In genomic region chr1:208252126-208252853, GRCh38 we compare ENCODE assay signal across 14 cellular contexts. TPM values are rescaled to one million over a fixed set of nuclear protein-coding genes. Genes with fewer than 3 reads are reported as not detected.
DNase-seq lines count a peak whose midpoint lies in the region; ATAC-seq, FAIRE-seq and TF ChIP-seq lines count a peak whose summit lies in the region.
"Had no signal": no experiment of that assay in that cellular context is flagged by ENCODE, and none has a peak within 500 bp of the region (broad histone marks: within the 10 kb centered on the region; RNA-seq: fewer than 3 reads in every experiment).

No MANE protein-coding gene starts in this region.

- H3K9me3 ChIP-seq in A673 (ENCODE audit: low read depth, low read length, poor library complexity, severe bottlenecking), result no peaks in the 10 kb centered on the region
- no peaks in the 10 kb centered on the region for H3K9me3 ChIP-seq in HCT116 (ENCODE audit: control insufficient read depth in 1 of 2, insufficient read depth in 1 of 2, low read depth in 1 of 2, low read length in 2 of 2)
- H3K9me3 ChIP-seq in K562 (replicated peaks; ENCODE audit: control insufficient read depth, insufficient read depth, low read depth, low read length), result no peaks in the 10 kb centered on the region
- H3K9me3 ChIP-seq in breast epithelium, result no peaks in the 10 kb centered on the region
- H3K9me3 ChIP-seq: thyroid gland had no signal

- H3K9me1 ChIP-seq in K562 (ENCODE audit: control insufficient read depth, insufficient read depth, low read length), result no peaks in the 10 kb centered on the region

- H3K4me3 ChIP-seq in A673 (ENCODE audit: low read depth, low read length, poor library complexity, severe bottlenecking) (no peak overlapping the region), HCT116 (replicated peaks in 1 of 2; ENCODE audit: low read depth in 1 of 2, low read length in 2 of 2) (no peak overlapping the region), K562 (no peak overlapping the region), breast epithelium (no peak overlapping the region)
- H3K4me3 ChIP-seq: thyroid gland had no signal

- H4K20me1 ChIP-seq in HCT116 (ENCODE audit: insufficient read depth) (no peaks in the 10 kb centered on the region), K562 (replicated peaks; ENCODE audit: control insufficient read depth, insufficient read depth, low read length) (no peaks in the 10 kb centered on the region)

- no peaks in the 10 kb centered on the region for H3K36me3 Mint-ChIP-seq in activated T-cell treated with anti-CD3 and anti-CD28 coated beads, Interleukin-2, amount 50 U/mL, for 24 hours (ENCODE audit: low read depth)
- no peaks in the 10 kb centered on the region for H3K36me3 Mint-ChIP-seq in T-cell
- H3K36me3 Mint-ChIP-seq: CD8-positive, alpha-beta T cell had no signal

- RAD21 ChIA-PET in HCT116 (lab: Charles Lee; ENCODE audit: low non-redundant PET in 1 of 2, low total read pairs in 2 of 2, uncharacterized antibody in 2 of 2, unreplicated experiment in 2 of 2), result no interaction called here

- no peak for TF ChIP-seq POLR2A in HCT116 (IDR thresholded peaks at IDR 0.05; ENCODE audit: borderline replicate concordance, extremely low read depth, insufficient read depth, insufficient read length)
- TF ChIP-seq POLR2A in K562 (conservative IDR thresholded peaks at IDR 0.05), result no peak
- TF ChIP-seq POLR2A in breast epithelium (IDR thresholded peaks at IDR 0.05), result no peak

- no peak overlapping the region for H3K4me2 ChIP-seq in HCT116 (ENCODE audit: low read length)
- no peak overlapping the region for H3K4me2 ChIP-seq in K562 (ENCODE audit: insufficient read depth, low read length)

- H3K4me1 Mint-ChIP-seq in activated T-cell treated with anti-CD3 and anti-CD28 coated beads, Interleukin-2, amount 50 U/mL, for 24 hours (ENCODE audit: low read depth), result no peaks in the 10 kb centered on the region
- H3K4me1 Mint-ChIP-seq in T-cell, result no peaks in the 10 kb centered on the region
- H3K4me1 Mint-ChIP-seq: central memory CD8-positive, alpha-beta T cell had no signal

- TF ChIP-seq RAD21 in HCT116 (IDR thresholded peaks at IDR 0.05; ENCODE audit: low read depth) (no peak), K562 (CRISPR knock-in tag; conservative IDR thresholded peaks at IDR 0.05 in 1 of 2, IDR thresholded peaks at IDR 0.05 in 1 of 2) (peak; percentile 19 to 60; a peak in 2 of 4 replicates)

- in situ Hi-C loops in K562 (cut with MboI), result no loop called here

- H3K36me3 ChIP-seq in A673 (ENCODE audit: insufficient read depth, low read length, poor library complexity, severe bottlenecking), result no peaks in the 10 kb centered on the region
- H3K36me3 ChIP-seq in HCT116 (ENCODE audit: control insufficient read depth in 1 of 2, insufficient read depth in 2 of 2, low read length in 2 of 2), result no peaks in the 10 kb centered on the region
- H3K36me3 ChIP-seq in K562 (ENCODE audit: control insufficient read depth, insufficient read depth, low read length), result no peaks in the 10 kb centered on the region
- no peaks in the 10 kb centered on the region for H3K36me3 ChIP-seq in breast epithelium
- H3K36me3 ChIP-seq: thyroid gland had no signal

- H3K9ac ChIP-seq in HCT116 (ENCODE audit: low read length), result no peak overlapping the region
- no peak overlapping the region for H3K9ac ChIP-seq in K562 (ENCODE audit: insufficient read depth in 1 of 2, low read depth in 2 of 2, low read length in 2 of 2)

- H3K4me3 Mint-ChIP-seq in activated T-cell treated with anti-CD3 and anti-CD28 coated beads, Interleukin-2, amount 50 U/mL, for 24 hours, result no peak overlapping the region
- no peak overlapping the region for H3K4me3 Mint-ChIP-seq in T-cell
- H3K4me3 Mint-ChIP-seq: CD8-positive, alpha-beta T cell; central memory CD8-positive, alpha-beta T cell had no signal

- WGBS in K562 (ENCODE audit: insufficient coverage, low coverage, missing lambda C conversion rate), result under 1% methylated on average over 18 of the region's 18 CpGs

- TF ChIP-seq CTCF in A673 (conservative IDR thresholded peaks at IDR 0.05; ENCODE audit: low read depth, low read length) (peak; percentile 50), HCT116 (IDR thresholded peaks at IDR 0.05 in 2 of 3, conservative IDR thresholded peaks at IDR 0.05 in 1 of 3; ENCODE audit: borderline replicate concordance in 1 of 3, insufficient read depth in 1 of 3, low read depth in 2 of 3, low read length in 2 of 3) (peak in 2 of 3 experiments; percentile 19 to 20; a peak in 2 of 6 replicates), K562 (IDR thresholded peaks at IDR 0.05 in 2 of 3, conservative IDR thresholded peaks at IDR 0.05 in 1 of 3; ENCODE audit: insufficient read depth in 2 of 3, low read depth in 1 of 3, low read length in 3 of 3) (peak; percentile 53 to 55 (median 55); a peak in 4 of 6 replicates), breast epithelium (IDR thresholded peaks at IDR 0.05) (peak in 1 of 3 donors; percentile 25)

- no peaks in the 10 kb centered on the region for H3K9me3 Mint-ChIP-seq in activated T-cell treated with anti-CD3 and anti-CD28 coated beads, Interleukin-2, amount 50 U/mL, for 24 hours
- no peaks in the 10 kb centered on the region for H3K9me3 Mint-ChIP-seq in T-cell
- H3K9me3 Mint-ChIP-seq: CD8-positive, alpha-beta T cell; central memory CD8-positive, alpha-beta T cell had no signal

- H2AFZ ChIP-seq in HCT116 (ENCODE audit: low read depth, low read length, poor library complexity, severe bottlenecking) (no peak overlapping the region), K562 (ENCODE audit: low read depth, low read length) (no peak overlapping the region)

- FAIRE-seq in K562 (lab: Jason Lieb, UNC), result no peak
- FAIRE-seq: islet of Langerhans had no signal

- POLR2A ChIA-PET in A673 (lab: Charles Lee; ENCODE audit: low non-redundant PET), result no interaction called here
- POLR2A ChIA-PET in HCT116 (lab: Charles Lee), result no interaction called here
- POLR2A ChIA-PET in K562 (lab: Yijun Ruan, JAX), result interaction anchor here (0.6 to 1.1 kb wide), 2 partner anchors 61 to 107 kb away, joined by 3 read pairs; no protein-coding TSS in a partner anchor
- POLR2A ChIA-PET in T-cell (lab: Charles Lee), result no interaction called here

- no peak overlapping the region for H3K27ac Mint-ChIP-seq in activated T-cell treated with anti-CD3 and anti-CD28 coated beads, Interleukin-2, amount 50 U/mL, for 24 hours
- H3K27ac Mint-ChIP-seq in T-cell, result no peak overlapping the region
- H3K27ac Mint-ChIP-seq: CD8-positive, alpha-beta T cell had no signal

- H3K27me3 Mint-ChIP-seq in activated T-cell treated with anti-CD3 and anti-CD28 coated beads, Interleukin-2, amount 50 U/mL, for 24 hours, result peaks cover 52% of the 10 kb centered on the region
- peaks cover 44 to 45% of the 10 kb centered on the region in 2 donors for H3K27me3 Mint-ChIP-seq in T-cell

- H3K27ac ChIP-seq in A673 (ENCODE audit: low read depth, low read length, poor library complexity, severe bottlenecking), result no peak overlapping the region
- H3K27ac ChIP-seq in HCT116 (ENCODE audit: low read depth, low read length), result no peak overlapping the region
- H3K27ac ChIP-seq in K562 (ENCODE audit: extremely low read depth, low read depth, low read length), result no peak overlapping the region
- no peak overlapping the region for H3K27ac ChIP-seq in breast epithelium
- H3K27ac ChIP-seq: thyroid gland had no signal

- CTCF ChIA-PET in A673 (lab: Charles Lee), result no interaction called here
- CTCF ChIA-PET in HCT116 (lab: Charles Lee), result interaction anchor here (0.7 kb wide), 1 partner anchor 54 kb away, joined by 3 read pairs; no protein-coding TSS in a partner anchor
- CTCF ChIA-PET in K562 (lab: Yijun Ruan, JAX; ENCODE audit: low intra/inter-chr PET ratio), result interaction anchor here (0.6 kb wide), 3 partner anchors 117 to 1079 kb away, joined by 3 to 6 read pairs (median 3); no protein-coding TSS in a partner anchor
- CTCF ChIA-PET in T-cell (lab: Charles Lee), result interaction anchor here (0.6 kb wide), 2 partner anchors 16 to 17 kb away, joined by 3 to 8 read pairs; no protein-coding TSS in a partner anchor

- H3K9me2 ChIP-seq in HCT116 (ENCODE audit: insufficient read depth), result no peaks in the 10 kb centered on the region

- H3K4me1 ChIP-seq in A673 (ENCODE audit: insufficient read depth, low read length, poor library complexity, severe bottlenecking) (no peaks in the 10 kb centered on the region), HCT116 (ENCODE audit: control insufficient read depth in 1 of 2, insufficient read depth in 2 of 2, low read length in 2 of 2) (no peaks in the 10 kb centered on the region), K562 (replicated peaks in 1 of 2; ENCODE audit: control insufficient read depth in 2 of 2, insufficient read depth in 2 of 2, low read length in 2 of 2) (no peaks in the 10 kb centered on the region), breast epithelium (no peaks in the 10 kb centered on the region)

- peaks cover 57% of the 10 kb centered on the region for H3K27me3 ChIP-seq in A673 (replicated peaks; ENCODE audit: insufficient read depth, low read depth, low read length, poor library complexity)
- H3K27me3 ChIP-seq in HCT116 (ENCODE audit: insufficient read depth, low read length), result peaks cover 79% of the 10 kb centered on the region
- H3K27me3 ChIP-seq in K562 (ENCODE audit: control insufficient read depth in 2 of 2, insufficient read depth in 2 of 2, low read length in 2 of 2), result peaks cover 37 to 46% of the 10 kb centered on the region in 2 experiments
- no peaks in the 10 kb centered on the region for H3K27me3 ChIP-seq in breast epithelium
- H3K27me3 ChIP-seq: thyroid gland had no signal

- peak; percentile 62; the same call in 1 of the 2 replicates for ATAC-seq in HCT116
- peak; percentile 79 for ATAC-seq in K562
- peak; percentile 38 for ATAC-seq in left colon
- no peak for ATAC-seq in T-cell (replicated peaks in 1 of 4)
- ATAC-seq: CD8-positive, alpha-beta T cell had no signal

- H3K79me2 ChIP-seq in HCT116 (ENCODE audit: insufficient read depth, low read length) (no peaks in the 10 kb centered on the region), K562 (ENCODE audit: control insufficient read depth, insufficient read depth, low read length) (no peaks in the 10 kb centered on the region)

- peak; percentile 48 for DNase-seq in A673 (ENCODE audit: low spot score)
- DNase-seq in HCT116 (ENCODE audit: low read depth, low spot score), result no peak
- peak; percentile 38 to 59 (median 55) for DNase-seq in K562 (ENCODE audit: extremely low read depth in 1 of 4, low spot score in 3 of 4)
- DNase-seq in left colon, result no peak
- no peak for DNase-seq in breast epithelium (ENCODE audit: low spot score in 2 of 2)
- DNase-seq in activated T-cell treated with anti-CD3 and anti-CD28 coated beads, Interleukin-2, amount 50 U/mL, for 24 hours, result no peak
- DNase-seq in activated CD4-positive, CD25-positive, alpha-beta regulatory T cell treated with anti-CD3 and anti-CD28 coated beads, Interleukin-2, amount 50 U/mL, for 72 hours, result no peak
- no peak for DNase-seq in T-cell
- DNase-seq: activated CD4-positive, alpha-beta T cell treated with anti-CD3 and anti-CD28 coated beads, Interleukin-2, amount 50 U/mL, for 48 hours; CD8-positive, alpha-beta T cell; stimulated activated CD4-positive, alpha-beta T cell treated with anti-CD3 and anti-CD28 coated beads, Interleukin-12 subunit alpha, Interleukin-12 subunit beta, amount 100 ng/mL, for 4 hours had no signal

- no peak for TF ChIP-seq EP300 in K562 (IDR thresholded peaks at IDR 0.05; ENCODE audit: low read length)

- intact Hi-C loops in A673 (cut with micrococcal nuclease; ENCODE audit: unreplicated experiment), result no loop called here
- intact Hi-C loops in HCT116 (cut with micrococcal nuclease), result no loop called here
- intact Hi-C loops in K562 (cut with micrococcal nuclease), result loop anchor here (10.0 kb wide), 1 partner anchor 203 kb away; no protein-coding TSS in a partner anchor
- intact Hi-C loops in left colon (cut with DNase I, micrococcal nuclease), result no loop called here
- intact Hi-C loops in breast epithelium (cut with DNase I; ENCODE audit: low total_unique reads), result loop anchor here (2.0 kb wide), 1 partner anchor 153 kb away; no protein-coding TSS in a partner anchor

- BruUV-seq in A673 (replicated peaks; lab: Mats Ljungman, UMichigan), result no TSS peak
- BruUV-seq in HCT116 (replicated peaks; lab: Mats Ljungman, UMichigan), result no TSS peak
- no TSS peak for BruUV-seq in K562 (replicated peaks; lab: Mats Ljungman, UMichigan)

RNA-seq across cellular contexts. Expression of gene PLXNA2, which starts 8.1 kb away (rescaled TPM):
- total RNA-seq in A673 (2021) (0.06 TPM in 1 of 2 replicates, not detected in the other), HCT116 (2021; ENCODE audit: unreplicated experiment) (0.89 TPM), K562 (2014; rRNA removed) (0.29 and 0.32 TPM in 2 replicates), K562 (2014; rRNA removed; fragmentation: Illumina TruSeq; extraction: Trizol) (0.06 and 0.18 TPM in 2 replicates), K562 (2015; rRNA removed; fragmentation: Illumina TruSeq; extraction: Trizol) (0.36 and 0.41 TPM in 2 replicates), K562 (2021) (1.1 and 1.3 TPM in 2 replicates), left colon (100 to 1,000 TPM in 1 of 2 donors, 10 to 100 TPM in 1; 89.3 to 103 TPM), breast epithelium (10 to 100 TPM; 11.3 to 18.2 (median 11.5) TPM), T-cell (1 to 10 TPM; 1.3 to 2.6 (median 2.2) TPM)
- polyA plus RNA-seq in HCT116 (2012), result 0.34 and 0.44 TPM in 2 replicates
- 0.70 and 3.5 TPM in 2 replicates for total RNA-seq in K562 (2011; cell fraction: chromatin; rRNA removed; ENCODE audit: low replicate concordance)
- total RNA-seq in K562 (2011; cell fraction: nucleolus; rRNA removed), result 0.79 and 2.0 TPM in 2 replicates
- 0.81 and 0.99 TPM in 2 replicates for total RNA-seq in K562 (2011; cell fraction: nucleoplasm; rRNA removed)
- polyA plus RNA-seq in K562 (2011; rRNA removed) (0.41 and 0.75 TPM in 2 replicates), K562 (2014; fragmentation: Illumina TruSeq; extraction: Trizol) (0.24 and 0.39 TPM in 2 replicates), K562 (2014; fragmentation: Nextera tagmentation; extraction: Ambion mirVana) (under 1 TPM; 0.01 to 0.06 TPM), K562 (2014; rRNA removed) (0.16 and 0.77 TPM in 2 replicates)
- 0.32 and 1.4 TPM in 2 replicates for polyA plus RNA-seq in K562 (2011; cell fraction: cytosol; rRNA removed)
- 1.7 and 6.9 TPM in 2 replicates for polyA plus RNA-seq in K562 (2011; cell fraction: nucleus; rRNA removed)
- polyA plus RNA-seq in K562 (2012), result 0.42 and 0.48 TPM in 2 replicates
- 1.1 and 2.7 TPM in 2 replicates for polyA minus RNA-seq in K562 (2011; rRNA and poly(A)+ RNA removed)
- polyA minus RNA-seq in K562 (2011; cell fraction: cytosol; rRNA and poly(A)+ RNA removed), result 2.0 and 2.6 TPM in 2 replicates
- 3.1 and 8.1 TPM in 2 replicates for polyA minus RNA-seq in K562 (2011; cell fraction: nucleus; rRNA and poly(A)+ RNA removed)

Comparison
In these comparisons a context has a peak if more than half of its experiments do, and no peak if none do; other contexts are left out.
1. DNase-seq: peak in A673 (single experiment) and K562 (4 of 4); none in HCT116 (single experiment), left colon (0 of 2), breast epithelium (0 of 2), activated T-cell treated with anti-CD3 and anti-CD28 coated beads, Interleukin-2, amount 50 U/mL, for 24 hours (single experiment), activated CD4-positive, CD25-positive, alpha-beta regulatory T cell treated with anti-CD3 and anti-CD28 coated beads, Interleukin-2, amount 50 U/mL, for 72 hours (single experiment) and T-cell (0 of 34).
2. ATAC-seq: peak in HCT116 (single experiment), K562 (single experiment) and left colon (single experiment); none in T-cell (0 of 4).
3. RNA of gene PLXNA2, which starts 8.1 kb away (total RNA-seq): 89.3 to 103 TPM in left colon; 11.3 to 18.2 TPM in breast epithelium, 1.3 to 2.6 TPM in T-cell, 0.89 TPM in HCT116 (single experiment), 0.06 to 3.5 TPM in K562 and 0.06 TPM in A673; every median in the first group is over 4 times any median in the second.
4. intact Hi-C loops: an anchor here in K562 (10.0 kb wide) and breast epithelium (2.0 kb wide); none called in A673, HCT116 and left colon.